In the genomic region with DNA sequence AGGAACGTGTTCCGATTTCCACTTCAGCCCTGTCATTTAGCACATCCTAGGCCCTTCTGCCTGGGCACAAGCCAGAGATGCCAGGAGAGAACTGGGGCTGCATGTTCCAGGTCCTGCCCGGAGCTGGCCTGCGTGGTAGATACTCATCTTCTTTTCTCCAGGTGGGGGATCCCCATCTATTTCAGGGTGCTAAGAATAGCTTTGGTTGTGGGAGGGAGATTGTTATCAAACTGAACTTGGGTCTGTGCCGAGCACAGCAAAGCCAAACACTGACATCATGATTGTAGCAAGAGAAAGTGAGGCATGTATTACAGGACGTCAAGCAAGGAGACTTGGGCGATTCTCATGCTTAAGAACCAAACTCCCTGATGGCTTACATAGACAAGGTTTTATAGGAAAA, we compare ENCODE assay signal across 1 cellular context.
TF ChIP-seq lines count a peak whose summit lies in the region.

No MANE protein-coding gene starts in this region.

TF ChIP-seq in IMR-90, 13 proteins besides CTCF, POLR2A, EP300 and RAD21:
- no peak for TF ChIP-seq FOS (IDR thresholded peaks at IDR 0.05; ENCODE audit: low read depth, low read length)
- TF ChIP-seq NFE2L2 (IDR thresholded peaks at IDR 0.05; ENCODE audit: low read depth, low read length) = no peak
- TF ChIP-seq, protein P1, sequence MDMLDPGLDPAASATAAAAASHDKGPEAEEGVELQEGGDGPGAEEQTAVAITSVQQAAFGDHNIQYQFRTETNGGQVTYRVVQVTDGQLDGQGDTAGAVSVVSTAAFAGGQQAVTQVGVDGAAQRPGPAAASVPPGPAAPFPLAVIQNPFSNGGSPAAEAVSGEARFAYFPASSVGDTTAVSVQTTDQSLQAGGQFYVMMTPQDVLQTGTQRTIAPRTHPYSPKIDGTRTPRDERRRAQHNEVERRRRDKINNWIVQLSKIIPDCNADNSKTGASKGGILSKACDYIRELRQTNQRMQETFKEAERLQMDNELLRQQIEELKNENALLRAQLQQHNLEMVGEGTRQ (IDR thresholded peaks at IDR 0.05; ENCODE audit: low read depth, low read length) = no peak
- TF ChIP-seq MAFK (IDR thresholded peaks at IDR 0.05; ENCODE audit: low read depth, low read length) = no peak
- no peak for TF ChIP-seq MXI1 (IDR thresholded peaks at IDR 0.05; ENCODE audit: borderline replicate concordance, low read depth, low read length)
- TF ChIP-seq, protein P2, sequence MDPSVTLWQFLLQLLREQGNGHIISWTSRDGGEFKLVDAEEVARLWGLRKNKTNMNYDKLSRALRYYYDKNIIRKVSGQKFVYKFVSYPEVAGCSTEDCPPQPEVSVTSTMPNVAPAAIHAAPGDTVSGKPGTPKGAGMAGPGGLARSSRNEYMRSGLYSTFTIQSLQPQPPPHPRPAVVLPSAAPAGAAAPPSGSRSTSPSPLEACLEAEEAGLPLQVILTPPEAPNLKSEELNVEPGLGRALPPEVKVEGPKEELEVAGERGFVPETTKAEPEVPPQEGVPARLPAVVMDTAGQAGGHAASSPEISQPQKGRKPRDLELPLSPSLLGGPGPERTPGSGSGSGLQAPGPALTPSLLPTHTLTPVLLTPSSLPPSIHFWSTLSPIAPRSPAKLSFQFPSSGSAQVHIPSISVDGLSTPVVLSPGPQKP (IDR thresholded peaks at IDR 0.05; ENCODE audit: borderline replicate concordance, low read depth, low read length) = no peak
- no peak for TF ChIP-seq CHD1 (IDR thresholded peaks at IDR 0.05; ENCODE audit: low read depth, low read length)
- TF ChIP-seq SMC3 (IDR thresholded peaks at IDR 0.05; ENCODE audit: low read depth, low read length) = no peak
- TF ChIP-seq RFX5 (IDR thresholded peaks at IDR 0.05; ENCODE audit: low read depth, low read length) = no peak
- no peak for TF ChIP-seq MAZ (IDR thresholded peaks at IDR 0.05; ENCODE audit: borderline replicate concordance, low read depth, low read length)
